2 cellular contexts compared by ENCODE assay signal in genomic region chr5:107380654-107381053, GRCh38.
TF ChIP-seq lines count a peak whose summit lies in the region.

No MANE protein-coding gene starts in this region.

TF ChIP-seq in A549, 52 proteins besides CTCF, POLR2A, EP300 and RAD21:
- TF ChIP-seq GATA3 (IDR thresholded peaks at IDR 0.05; ENCODE audit: borderline replicate concordance) (no peak), MAFK (IDR thresholded peaks at IDR 0.05; ENCODE audit: partially characterized antibody) (peak; percentile 42)

TF ChIP-seq in HEK293, 187 proteins besides CTCF, POLR2A, EP300 and RAD21:
- no peak for TF ChIP-seq ZNF19 (tag by site-specific recombination; IDR thresholded peaks at IDR 0.05; ENCODE audit: low read depth)
- TF ChIP-seq ZBTB11 (tag by site-specific recombination; conservative IDR thresholded peaks at IDR 0.05; ENCODE audit: low read depth): no peak
- TF ChIP-seq ZBTB21 (tag by site-specific recombination; IDR thresholded peaks at IDR 0.05): no peak
- TF ChIP-seq ZNF433 (tag by site-specific recombination; IDR thresholded peaks at IDR 0.05; ENCODE audit: low read depth): no peak
- TF ChIP-seq, protein P1, sequence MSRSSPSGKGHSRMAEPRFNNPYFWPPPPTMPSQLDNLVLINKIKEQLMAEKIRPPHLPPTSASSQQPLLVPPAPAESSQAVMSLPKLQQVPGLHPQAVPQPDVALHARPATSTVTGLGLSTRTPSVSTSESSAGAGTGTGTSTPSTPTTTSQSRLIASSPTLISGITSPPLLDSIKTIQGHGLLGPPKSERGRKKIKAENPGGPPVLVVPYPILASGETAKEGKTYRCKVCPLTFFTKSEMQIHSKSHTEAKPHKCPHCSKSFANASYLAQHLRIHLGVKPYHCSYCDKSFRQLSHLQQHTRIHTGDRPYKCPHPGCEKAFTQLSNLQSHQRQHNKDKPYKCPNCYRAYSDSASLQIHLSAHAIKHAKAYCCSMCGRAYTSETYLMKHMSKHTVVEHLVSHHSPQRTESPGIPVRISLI (tag by site-specific recombination; IDR thresholded peaks at IDR 0.05): 0 out of 2 replicates have a peak, but pooled peaks have one; percentile 3
- TF ChIP-seq, protein P2, sequence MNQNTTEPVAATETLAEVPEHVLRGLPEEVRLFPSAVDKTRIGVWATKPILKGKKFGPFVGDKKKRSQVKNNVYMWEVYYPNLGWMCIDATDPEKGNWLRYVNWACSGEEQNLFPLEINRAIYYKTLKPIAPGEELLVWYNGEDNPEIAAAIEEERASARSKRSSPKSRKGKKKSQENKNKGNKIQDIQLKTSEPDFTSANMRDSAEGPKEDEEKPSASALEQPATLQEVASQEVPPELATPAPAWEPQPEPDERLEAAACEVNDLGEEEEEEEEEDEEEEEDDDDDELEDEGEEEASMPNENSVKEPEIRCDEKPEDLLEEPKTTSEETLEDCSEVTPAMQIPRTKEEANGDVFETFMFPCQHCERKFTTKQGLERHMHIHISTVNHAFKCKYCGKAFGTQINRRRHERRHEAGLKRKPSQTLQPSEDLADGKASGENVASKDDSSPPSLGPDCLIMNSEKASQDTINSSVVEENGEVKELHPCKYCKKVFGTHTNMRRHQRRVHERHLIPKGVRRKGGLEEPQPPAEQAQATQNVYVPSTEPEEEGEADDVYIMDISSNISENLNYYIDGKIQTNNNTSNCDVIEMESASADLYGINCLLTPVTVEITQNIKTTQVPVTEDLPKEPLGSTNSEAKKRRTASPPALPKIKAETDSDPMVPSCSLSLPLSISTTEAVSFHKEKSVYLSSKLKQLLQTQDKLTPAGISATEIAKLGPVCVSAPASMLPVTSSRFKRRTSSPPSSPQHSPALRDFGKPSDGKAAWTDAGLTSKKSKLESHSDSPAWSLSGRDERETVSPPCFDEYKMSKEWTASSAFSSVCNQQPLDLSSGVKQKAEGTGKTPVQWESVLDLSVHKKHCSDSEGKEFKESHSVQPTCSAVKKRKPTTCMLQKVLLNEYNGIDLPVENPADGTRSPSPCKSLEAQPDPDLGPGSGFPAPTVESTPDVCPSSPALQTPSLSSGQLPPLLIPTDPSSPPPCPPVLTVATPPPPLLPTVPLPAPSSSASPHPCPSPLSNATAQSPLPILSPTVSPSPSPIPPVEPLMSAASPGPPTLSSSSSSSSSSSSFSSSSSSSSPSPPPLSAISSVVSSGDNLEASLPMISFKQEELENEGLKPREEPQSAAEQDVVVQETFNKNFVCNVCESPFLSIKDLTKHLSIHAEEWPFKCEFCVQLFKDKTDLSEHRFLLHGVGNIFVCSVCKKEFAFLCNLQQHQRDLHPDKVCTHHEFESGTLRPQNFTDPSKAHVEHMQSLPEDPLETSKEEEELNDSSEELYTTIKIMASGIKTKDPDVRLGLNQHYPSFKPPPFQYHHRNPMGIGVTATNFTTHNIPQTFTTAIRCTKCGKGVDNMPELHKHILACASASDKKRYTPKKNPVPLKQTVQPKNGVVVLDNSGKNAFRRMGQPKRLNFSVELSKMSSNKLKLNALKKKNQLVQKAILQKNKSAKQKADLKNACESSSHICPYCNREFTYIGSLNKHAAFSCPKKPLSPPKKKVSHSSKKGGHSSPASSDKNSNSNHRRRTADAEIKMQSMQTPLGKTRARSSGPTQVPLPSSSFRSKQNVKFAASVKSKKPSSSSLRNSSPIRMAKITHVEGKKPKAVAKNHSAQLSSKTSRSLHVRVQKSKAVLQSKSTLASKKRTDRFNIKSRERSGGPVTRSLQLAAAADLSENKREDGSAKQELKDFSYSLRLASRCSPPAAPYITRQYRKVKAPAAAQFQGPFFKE (tag by site-specific recombination; IDR thresholded peaks at IDR 0.05; ENCODE audit: borderline replicate concordance): no peak
- TF ChIP-seq, protein P3, sequence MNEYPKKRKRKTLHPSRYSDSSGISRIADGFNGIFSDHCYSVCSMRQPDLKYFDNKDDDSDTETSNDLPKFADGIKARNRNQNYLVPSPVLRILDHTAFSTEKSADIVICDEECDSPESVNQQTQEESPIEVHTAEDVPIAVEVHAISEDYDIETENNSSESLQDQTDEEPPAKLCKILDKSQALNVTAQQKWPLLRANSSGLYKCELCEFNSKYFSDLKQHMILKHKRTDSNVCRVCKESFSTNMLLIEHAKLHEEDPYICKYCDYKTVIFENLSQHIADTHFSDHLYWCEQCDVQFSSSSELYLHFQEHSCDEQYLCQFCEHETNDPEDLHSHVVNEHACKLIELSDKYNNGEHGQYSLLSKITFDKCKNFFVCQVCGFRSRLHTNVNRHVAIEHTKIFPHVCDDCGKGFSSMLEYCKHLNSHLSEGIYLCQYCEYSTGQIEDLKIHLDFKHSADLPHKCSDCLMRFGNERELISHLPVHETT (tag by site-specific recombination; IDR thresholded peaks at IDR 0.05): no peak
- no peak for TF ChIP-seq ZNF610 (tag by site-specific recombination; IDR thresholded peaks at IDR 0.05; ENCODE audit: borderline replicate concordance)
- TF ChIP-seq GLIS2 (tag by site-specific recombination; IDR thresholded peaks at IDR 0.05): no peak
